ENCODE assay signal across 12 cellular contexts in the genomic region with DNA sequence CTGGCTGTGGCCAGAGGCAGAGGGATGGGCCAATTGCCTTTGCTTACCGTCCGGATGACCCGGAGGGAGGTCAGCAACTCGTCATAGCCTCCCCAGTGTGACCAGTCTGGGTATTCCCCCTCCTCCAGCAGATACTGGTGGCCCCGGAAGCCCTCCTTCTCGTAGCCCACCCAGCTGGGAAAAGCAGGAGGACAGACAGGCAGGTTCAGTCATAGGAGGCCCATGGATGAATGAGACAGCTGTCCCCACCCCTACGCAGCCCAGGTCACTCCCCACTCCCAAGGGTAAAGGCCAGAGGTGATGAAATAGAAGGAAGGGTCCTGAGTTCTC. TPM values are rescaled to one million over a fixed set of nuclear protein-coding genes. Genes with fewer than 3 reads are reported as not detected.
DNase-seq lines count a peak whose midpoint lies in the region; TF ChIP-seq lines count a peak whose summit lies in the region.
"Had no signal": no experiment of that assay in that cellular context is flagged by ENCODE, and none has a peak within 500 bp of the region (broad histone marks: within the 10 kb centered on the region; RNA-seq: fewer than 3 reads in every experiment).

No MANE protein-coding gene starts in this region.

- POLR2A ChIA-PET in activated CD4-positive, alpha-beta memory T cell treated with anti-CD3 and anti-CD28 coated beads for 36 hours (lab: Charles Lee) = no interaction called here

- no peak overlapping the region for H3K27ac Mint-ChIP-seq in activated CD4-positive, alpha-beta memory T cell treated with anti-CD3 and anti-CD28 coated beads for 36 hours
- H3K27ac Mint-ChIP-seq: HFFc6 had no signal

- H3K27me3 ChIP-seq in BLaER1 (peaks cover 30% of the 10 kb centered on the region), prostate gland (replicated peaks; ENCODE audit: insufficient read depth) (no peaks in the 10 kb centered on the region)
- H3K27me3 ChIP-seq: Peyer's patch had no signal

- intact Hi-C loops in activated CD4-positive, alpha-beta memory T cell treated with anti-CD3 and anti-CD28 coated beads for 36 hours (cut with micrococcal nuclease) = no loop called here
- intact Hi-C loops in prostate gland (cut with DNase I) = no loop called here

- peaks cover 17% of the 10 kb centered on the region for H3K4me1 ChIP-seq in BLaER1
- H3K4me1 ChIP-seq in ES-I3 (ENCODE audit: insufficient read depth, low read length) = peaks cover 5% of the 10 kb centered on the region; the same call in 1 of the 2 replicates
- H3K4me1 ChIP-seq in prostate gland (replicated peaks) = no peaks in the 10 kb centered on the region

- no peaks in the 10 kb centered on the region for H3K36me3 Mint-ChIP-seq in activated CD4-positive, alpha-beta memory T cell treated with anti-CD3 and anti-CD28 coated beads for 36 hours

- H3K4me3 Mint-ChIP-seq in activated CD4-positive, alpha-beta memory T cell treated with anti-CD3 and anti-CD28 coated beads for 36 hours = peak overlapping the region; percentile 45
- H3K4me3 Mint-ChIP-seq: HFFc6 had no signal

- CTCF ChIA-PET in activated CD4-positive, alpha-beta memory T cell treated with anti-CD3 and anti-CD28 coated beads for 36 hours (lab: Charles Lee) = interaction anchor here (2.2 kb wide), 2 partner anchors 16 to 61 kb away, joined by 8 read pairs; no protein-coding TSS in a partner anchor

- H3K36me3 ChIP-seq in BLaER1 = no peaks in the 10 kb centered on the region
- no peaks in the 10 kb centered on the region for H3K36me3 ChIP-seq in ES-I3 (ENCODE audit: insufficient read depth, low read length)
- no peaks in the 10 kb centered on the region for H3K36me3 ChIP-seq in prostate gland
- H3K36me3 ChIP-seq: Peyer's patch, sigmoid colon had no signal

- no peaks in the 10 kb centered on the region for H3K9me3 Mint-ChIP-seq in activated CD4-positive, alpha-beta memory T cell treated with anti-CD3 and anti-CD28 coated beads for 36 hours
- H3K9me3 Mint-ChIP-seq: HFFc6 had no signal

- peak overlapping the region; percentile 99 for H3K4me2 ChIP-seq in BLaER1

- H3K27ac ChIP-seq in BLaER1 (no peak overlapping the region; the same call in 1 of the 2 replicates), prostate gland (no peak overlapping the region)
- H3K27ac ChIP-seq: sigmoid colon had no signal

- H4K20me1 ChIP-seq in BLaER1 = no peaks in the 10 kb centered on the region

- no peaks in the 10 kb centered on the region for H3K9me3 ChIP-seq in BLaER1
- no peaks in the 10 kb centered on the region for H3K9me3 ChIP-seq in ES-I3 (ENCODE audit: control insufficient read depth, insufficient read depth, low read length)
- no peaks in the 10 kb centered on the region for H3K9me3 ChIP-seq in iPS-18c (ENCODE audit: control insufficient read depth, insufficient read depth, low read length)
- H3K9me3 ChIP-seq in prostate gland = no peaks in the 10 kb centered on the region
- H3K9me3 ChIP-seq: Peyer's patch, sigmoid colon had no signal

- no peak for TF ChIP-seq CTCF in prostate gland (IDR thresholded peaks at IDR 0.05)

- no peak for TF ChIP-seq POLR2A in prostate gland (IDR thresholded peaks at IDR 0.05)

- H3K4me3 ChIP-seq in BLaER1 (peak overlapping the region; percentile 70), iPS-18c (ENCODE audit: insufficient read depth, low read depth, low read length) (0 out of 2 replicates have a peak overlapping the region, but pooled peaks have one; percentile 75), prostate gland (no peak overlapping the region)

- no peak for DNase-seq in activated CD4-positive, alpha-beta memory T cell treated with anti-CD3 and anti-CD28 coated beads for 36 hours
- DNase-seq in cerebellar cortex (ENCODE audit: low spot score) (no peak), prostate gland (ENCODE audit: low spot score) (no peak)
- no peak for DNase-seq in stimulated activated CD4-positive, alpha-beta T cell treated with anti-CD3 and anti-CD28 coated beads, Interleukin-12 subunit alpha, Interleukin-12 subunit beta, amount 100 ng/mL, for 4 hours
- DNase-seq: HFFc6, NCI-H1092, sigmoid colon had no signal

- 83% methylated on average over 7 of the region's 7 CpGs for WGBS in prostate gland

- H3K27me3 Mint-ChIP-seq in activated CD4-positive, alpha-beta memory T cell treated with anti-CD3 and anti-CD28 coated beads for 36 hours = no peaks in the 10 kb centered on the region

- H3K4me1 Mint-ChIP-seq in activated CD4-positive, alpha-beta memory T cell treated with anti-CD3 and anti-CD28 coated beads for 36 hours (ENCODE audit: low read depth) = peaks cover 5% of the 10 kb centered on the region

- H3K9ac ChIP-seq in BLaER1 (no peak overlapping the region), ES-I3 (ENCODE audit: low read depth, low read length) (0 out of 2 replicates have a peak overlapping the region, but pooled peaks have one; percentile 52)

RNA-seq across cellular contexts. Expression of a gene that starts 16.8 kb away (rescaled TPM):
- 1 to 10 TPM; 1.3 to 1.6 TPM for total RNA-seq in activated CD4-positive, alpha-beta memory T cell treated with anti-CD3 and anti-CD28 coated beads for 36 hours
- total RNA-seq in prostate gland = 1 to 10 TPM; 3.9 to 4.8 TPM
- total RNA-seq: HFFc6 had no signal

RNA-seq across cellular contexts. Expression of a gene that starts 19.4 kb away (rescaled TPM):
- total RNA-seq in activated CD4-positive, alpha-beta memory T cell treated with anti-CD3 and anti-CD28 coated beads for 36 hours = 100 to 1,000 TPM; 261 to 291 TPM
- total RNA-seq in prostate gland = 1 to 10 TPM; 3.2 to 5.3 TPM
- total RNA-seq: dermis microvascular lymphatic vessel endothelial cell, HFFc6 had no signal

RNA-seq across cellular contexts. Expression of a gene that starts 30.7 kb away (rescaled TPM):
- 10 to 100 TPM; 24.5 to 26.1 TPM for total RNA-seq in activated CD4-positive, alpha-beta memory T cell treated with anti-CD3 and anti-CD28 coated beads for 36 hours
- 10 to 100 TPM; 13.2 to 18.1 TPM for total RNA-seq in prostate gland

RNA-seq across cellular contexts. Expression of a gene that starts 35.4 kb away (rescaled TPM):
- total RNA-seq in activated CD4-positive, alpha-beta memory T cell treated with anti-CD3 and anti-CD28 coated beads for 36 hours = not detected
- 1 to 10 TPM in 1 of 2 donors, not detected in 1; 4.8 TPM for total RNA-seq in prostate gland
- total RNA-seq: dermis microvascular lymphatic vessel endothelial cell, HFFc6, Peyer's patch, sigmoid colon had no signal

RNA-seq across cellular contexts. Expression of a gene that starts 57.3 kb away (rescaled TPM):
- 100 to 1,000 TPM; 305 to 320 TPM for total RNA-seq in activated CD4-positive, alpha-beta memory T cell treated with anti-CD3 and anti-CD28 coated beads for 36 hours
- 10 to 100 TPM; 37.4 to 55.3 TPM for total RNA-seq in prostate gland

Comparison
In these comparisons a context has a peak if more than half of its experiments do, and no peak if none do; other contexts are left out.
1. H3K4me3 ChIP-seq: peak in BLaER1 (single experiment) and iPS-18c (single experiment); none in prostate gland (0 of 2).
2. RNA of a gene that starts 19.4 kb away (total RNA-seq): 261 to 291 TPM in activated CD4-positive, alpha-beta memory T cell treated with anti-CD3 and anti-CD28 coated beads for 36 hours; 3.2 to 5.3 TPM in prostate gland; every median in the first group is over 10 times any median in the second.